ENCODE assay signal across 28 cellular contexts in the genomic region with DNA sequence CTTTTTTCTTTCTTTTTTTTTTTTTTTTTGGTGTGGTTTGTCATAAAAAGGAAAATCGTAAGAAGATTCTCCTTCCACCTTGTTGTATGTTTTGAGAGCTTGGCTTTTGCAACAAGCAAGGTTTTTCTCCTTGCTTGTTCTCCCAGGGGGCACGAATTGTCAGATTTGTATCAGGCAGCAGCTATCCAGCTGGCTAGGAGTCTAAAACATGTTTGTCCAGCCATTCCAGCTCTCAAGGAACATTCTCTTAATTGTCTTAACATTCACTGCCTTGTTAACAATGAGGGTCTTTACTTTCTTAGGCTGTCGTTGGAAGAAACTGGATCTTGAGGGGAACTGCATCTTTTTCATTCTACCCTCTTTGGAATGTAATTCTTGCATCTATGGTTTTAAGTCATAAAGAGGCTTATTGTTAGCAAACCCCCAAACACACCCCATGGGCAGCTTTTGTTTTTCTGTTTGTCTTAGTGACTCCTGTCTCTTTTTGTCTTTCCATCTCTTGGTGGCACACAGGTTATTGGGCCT. TPM values are rescaled to one million over a fixed set of nuclear protein-coding genes. Genes with fewer than 3 reads are reported as not detected.
"Had no signal": no experiment of that assay in that cellular context is flagged by ENCODE, and none has a peak within 500 bp of the region (broad histone marks: within the 10 kb centered on the region; RNA-seq: fewer than 3 reads in every experiment).

No MANE protein-coding gene starts in this region.

- H3K4me1 ChIP-seq: adrenal gland, breast epithelium, left ventricle myocardium inferior, suprapubic skin, vagina had no signal

- H3K4me2 ChIP-seq: hepatocyte had no signal

- H3K4me3 Mint-ChIP-seq: activated B cell treated with CpG ODN at 0.5 μM for 24 hours; activated CD4-positive, alpha-beta T cell treated with anti-CD3 and anti-CD28 coated beads for 36 hours; activated naive CD8-positive, alpha-beta T cell; activated T-cell treated with anti-CD3 and anti-CD28 coated beads, Interleukin-2, amount 50 U/mL, for 24 hours; activated T-helper 17 cell treated with anti-CD3 and anti-CD28 coated beads, Interleukin-2, amount 50 U/mL, for 72 hours; immature natural killer cell; natural killer cell treated with Interleukin-12 subunit alpha and Interleukin-12 subunit beta and Interleukin-15 and Interleukin-18, amount 100 ng/mL, for 72 hours; stimulated activated naive CD8-positive, alpha-beta T cell treated with anti-CD3 and anti-CD28 coated beads, Interleukin-15, amount 100 ng/mL, for 72 hours had no signal

- ATAC-seq: activated CD4-positive, alpha-beta T cell treated with anti-CD3 and anti-CD28 coated beads for 36 hours; activated T-helper 17 cell treated with anti-CD3 and anti-CD28 coated beads, Interleukin-2, amount 50 U/mL, for 72 hours; natural killer cell treated with Interleukin-12 subunit alpha and Interleukin-12 subunit beta and Interleukin-15 and Interleukin-18, amount 100 ng/mL, for 72 hours; right lobe of liver; stimulated activated naive CD8-positive, alpha-beta T cell treated with anti-CD3 and anti-CD28 coated beads, Interleukin-15, amount 100 ng/mL, for 72 hours had no signal

- H2AFZ ChIP-seq: hepatocyte had no signal

- FAIRE-seq: endometrium had no signal

- H3K4me3 ChIP-seq: adrenal gland, breast epithelium, hepatocyte, left ventricle myocardium inferior, right lobe of liver, skin epidermis, suprapubic skin, transverse colon, vagina had no signal

- H3K27ac ChIP-seq: adrenal gland, breast epithelium, hepatocyte, left ventricle myocardium inferior, right lobe of liver, skin epidermis, suprapubic skin, transverse colon, vagina had no signal

- H3K27ac Mint-ChIP-seq: activated B cell treated with CpG ODN at 0.5 μM for 24 hours; activated CD4-positive, alpha-beta T cell treated with anti-CD3 and anti-CD28 coated beads for 36 hours; activated naive CD8-positive, alpha-beta T cell; activated T-cell treated with anti-CD3 and anti-CD28 coated beads, Interleukin-2, amount 50 U/mL, for 24 hours; activated T-helper 17 cell treated with anti-CD3 and anti-CD28 coated beads, Interleukin-2, amount 50 U/mL, for 72 hours; immature natural killer cell; natural killer cell treated with Interleukin-12 subunit alpha and Interleukin-12 subunit beta and Interleukin-15 and Interleukin-18, amount 100 ng/mL, for 72 hours; stimulated activated naive CD8-positive, alpha-beta T cell treated with anti-CD3 and anti-CD28 coated beads, Interleukin-15, amount 100 ng/mL, for 72 hours had no signal

- H3K9me3 ChIP-seq: adrenal gland, breast epithelium, left ventricle myocardium inferior, right lobe of liver, suprapubic skin, transverse colon, vagina had no signal

- H3K36me3 Mint-ChIP-seq: activated naive CD8-positive, alpha-beta T cell; immature natural killer cell; natural killer cell treated with Interleukin-12 subunit alpha and Interleukin-12 subunit beta and Interleukin-15 and Interleukin-18, amount 100 ng/mL, for 72 hours had no signal

- H3K4me1 Mint-ChIP-seq: activated B cell treated with CpG ODN at 0.5 μM for 24 hours; activated CD4-positive, alpha-beta T cell treated with anti-CD3 and anti-CD28 coated beads for 36 hours; activated T-helper 17 cell treated with anti-CD3 and anti-CD28 coated beads, Interleukin-2, amount 50 U/mL, for 72 hours; immature natural killer cell; stimulated activated naive CD8-positive, alpha-beta T cell treated with anti-CD3 and anti-CD28 coated beads, Interleukin-15, amount 100 ng/mL, for 72 hours had no signal

- H3K27me3 Mint-ChIP-seq: stimulated activated naive CD8-positive, alpha-beta T cell treated with anti-CD3 and anti-CD28 coated beads, Interleukin-15, amount 100 ng/mL, for 72 hours had no signal

- H3K9me3 Mint-ChIP-seq: activated B cell treated with CpG ODN at 0.5 μM for 24 hours; activated T-cell treated with anti-CD3 and anti-CD28 coated beads, Interleukin-2, amount 50 U/mL, for 24 hours; activated T-helper 17 cell treated with anti-CD3 and anti-CD28 coated beads, Interleukin-2, amount 50 U/mL, for 72 hours; natural killer cell treated with Interleukin-12 subunit alpha and Interleukin-12 subunit beta and Interleukin-15 and Interleukin-18, amount 100 ng/mL, for 72 hours; stimulated activated naive CD8-positive, alpha-beta T cell treated with anti-CD3 and anti-CD28 coated beads, Interleukin-15, amount 100 ng/mL, for 72 hours had no signal

- DNase-seq: activated B cell treated with CpG ODN at 0.5 μM for 24 hours; activated CD4-positive, alpha-beta T cell treated with anti-CD3 and anti-CD28 coated beads for 36 hours; activated CD4-positive, alpha-beta T cell treated with anti-CD3 and anti-CD28 coated beads, Interleukin-2, amount 50 U/mL, for 4 hours; activated CD8-positive, alpha-beta memory T cell treated with anti-CD3 and anti-CD28 coated beads for 24 hours; activated CD8-positive, alpha-beta memory T cell treated with anti-CD3 and anti-CD28 coated beads, Interleukin-2, amount 50 U/mL, for 4 hours; activated T-cell treated with anti-CD3 and anti-CD28 coated beads, Interleukin-2, amount 50 U/mL, for 24 hours; adrenal gland; cortex of kidney; effector CD4-positive, alpha-beta T cell; erythroblast; foreskin fibroblast; immature natural killer cell; left ventricle myocardium inferior; mammary epithelial cell; right lobe of liver; stimulated activated CD4-positive, alpha-beta T cell treated with anti-CD3 and anti-CD28 coated beads, Interleukin-1b, Interleukin-23, amount 100 ng/mL, for 48 hours; stimulated activated naive CD8-positive, alpha-beta T cell treated with anti-CD3 and anti-CD28 coated beads, Interleukin-15, amount 100 ng/mL, for 72 hours; T1000; transverse colon had no signal

- H3K27me3 ChIP-seq: adrenal gland, breast epithelium, hepatocyte, right lobe of liver, suprapubic skin, transverse colon, vagina had no signal

- H3K36me3 ChIP-seq: adrenal gland, breast epithelium, left ventricle myocardium inferior, right lobe of liver, suprapubic skin, transverse colon, vagina had no signal

RNA-seq across cellular contexts. Expression of gene SHTN1, which starts 14.6 kb away (rescaled TPM):
- total RNA-seq: activated B cell treated with CpG ODN at 0.5 μM for 24 hours; natural killer cell treated with Interleukin-12 subunit alpha and Interleukin-12 subunit beta and Interleukin-15 and Interleukin-18, amount 100 ng/mL, for 72 hours had no signal
